ENCODE assay signal across 1 cellular context in the genomic region with DNA sequence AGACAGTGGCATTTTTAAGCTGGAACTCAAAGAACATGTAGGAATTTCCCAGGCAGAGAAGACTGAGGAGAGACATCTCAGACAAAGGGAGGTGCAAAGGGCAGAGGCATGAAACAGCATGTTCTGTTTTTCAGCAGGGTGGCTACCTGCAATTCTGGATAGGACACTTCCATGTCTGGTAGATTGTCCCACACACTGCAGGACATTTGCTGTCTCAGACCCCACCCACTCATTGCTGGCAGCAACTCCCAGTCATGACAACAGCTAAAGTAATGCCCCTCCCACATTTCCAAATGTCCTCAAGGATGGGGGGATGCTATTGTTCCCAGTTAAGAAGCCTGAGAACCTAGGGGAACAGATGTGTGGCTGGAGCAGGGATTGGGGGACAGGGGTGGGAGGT.
TF ChIP-seq lines count a peak whose summit lies in the region.

No MANE protein-coding gene starts in this region.

TF ChIP-seq in HEK293, 187 proteins besides CTCF, POLR2A, EP300 and RAD21 (continued from another document):
- TF ChIP-seq, protein P1, sequence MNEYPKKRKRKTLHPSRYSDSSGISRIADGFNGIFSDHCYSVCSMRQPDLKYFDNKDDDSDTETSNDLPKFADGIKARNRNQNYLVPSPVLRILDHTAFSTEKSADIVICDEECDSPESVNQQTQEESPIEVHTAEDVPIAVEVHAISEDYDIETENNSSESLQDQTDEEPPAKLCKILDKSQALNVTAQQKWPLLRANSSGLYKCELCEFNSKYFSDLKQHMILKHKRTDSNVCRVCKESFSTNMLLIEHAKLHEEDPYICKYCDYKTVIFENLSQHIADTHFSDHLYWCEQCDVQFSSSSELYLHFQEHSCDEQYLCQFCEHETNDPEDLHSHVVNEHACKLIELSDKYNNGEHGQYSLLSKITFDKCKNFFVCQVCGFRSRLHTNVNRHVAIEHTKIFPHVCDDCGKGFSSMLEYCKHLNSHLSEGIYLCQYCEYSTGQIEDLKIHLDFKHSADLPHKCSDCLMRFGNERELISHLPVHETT (tag by site-specific recombination; IDR thresholded peaks at IDR 0.05): no peak
- TF ChIP-seq, protein P2, sequence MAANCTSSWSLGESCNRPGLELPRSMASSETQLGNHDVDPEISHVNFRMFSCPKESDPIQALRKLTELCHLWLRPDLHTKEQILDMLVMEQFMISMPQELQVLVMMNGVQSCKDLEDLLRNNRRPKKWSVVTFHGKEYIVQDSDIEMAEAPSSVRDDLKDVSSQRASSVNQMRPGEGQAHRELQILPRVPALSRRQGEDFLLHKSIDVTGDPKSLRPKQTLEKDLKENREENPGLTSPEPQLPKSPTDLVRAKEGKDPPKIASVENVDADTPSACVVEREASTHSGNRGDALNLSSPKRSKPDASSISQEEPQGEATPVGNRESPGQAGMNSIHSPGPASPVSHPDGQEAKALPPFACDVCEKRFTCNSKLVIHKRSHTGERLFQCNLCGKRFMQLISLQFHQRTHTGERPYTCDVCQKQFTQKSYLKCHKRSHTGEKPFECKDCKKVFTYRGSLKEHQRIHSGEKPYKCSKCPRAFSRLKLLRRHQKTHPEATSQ (tag by site-specific recombination; IDR thresholded peaks at IDR 0.05): no peak
- TF ChIP-seq ZFHX2 (tag by site-specific recombination; conservative IDR thresholded peaks at IDR 0.05): peak; percentile 45
